1 cellular context compared by ENCODE assay signal in the genomic region with DNA sequence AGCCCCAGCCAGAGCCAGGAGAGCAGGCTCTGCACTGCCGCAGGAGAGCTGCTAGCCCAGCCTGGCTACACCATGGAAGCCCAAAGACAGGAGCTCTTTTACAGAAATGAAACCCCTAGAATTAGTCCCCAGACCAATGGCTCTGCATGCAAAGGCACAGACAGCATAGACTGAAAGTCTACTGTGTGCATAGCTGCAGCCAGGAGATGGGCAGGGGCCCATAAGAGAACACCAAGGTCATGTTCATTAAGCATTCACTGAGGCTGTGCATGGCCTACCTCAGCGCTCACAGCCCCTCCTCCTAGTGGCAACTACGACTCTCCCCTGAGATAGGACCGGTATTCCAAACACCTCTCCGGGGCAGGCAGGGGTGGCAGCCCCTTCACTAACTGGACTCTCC.
TF ChIP-seq lines count a peak whose summit lies in the region.

No MANE protein-coding gene starts in this region.

TF ChIP-seq in GM12878, 131 proteins besides CTCF, POLR2A, EP300 and RAD21:
- TF ChIP-seq, protein P1, sequence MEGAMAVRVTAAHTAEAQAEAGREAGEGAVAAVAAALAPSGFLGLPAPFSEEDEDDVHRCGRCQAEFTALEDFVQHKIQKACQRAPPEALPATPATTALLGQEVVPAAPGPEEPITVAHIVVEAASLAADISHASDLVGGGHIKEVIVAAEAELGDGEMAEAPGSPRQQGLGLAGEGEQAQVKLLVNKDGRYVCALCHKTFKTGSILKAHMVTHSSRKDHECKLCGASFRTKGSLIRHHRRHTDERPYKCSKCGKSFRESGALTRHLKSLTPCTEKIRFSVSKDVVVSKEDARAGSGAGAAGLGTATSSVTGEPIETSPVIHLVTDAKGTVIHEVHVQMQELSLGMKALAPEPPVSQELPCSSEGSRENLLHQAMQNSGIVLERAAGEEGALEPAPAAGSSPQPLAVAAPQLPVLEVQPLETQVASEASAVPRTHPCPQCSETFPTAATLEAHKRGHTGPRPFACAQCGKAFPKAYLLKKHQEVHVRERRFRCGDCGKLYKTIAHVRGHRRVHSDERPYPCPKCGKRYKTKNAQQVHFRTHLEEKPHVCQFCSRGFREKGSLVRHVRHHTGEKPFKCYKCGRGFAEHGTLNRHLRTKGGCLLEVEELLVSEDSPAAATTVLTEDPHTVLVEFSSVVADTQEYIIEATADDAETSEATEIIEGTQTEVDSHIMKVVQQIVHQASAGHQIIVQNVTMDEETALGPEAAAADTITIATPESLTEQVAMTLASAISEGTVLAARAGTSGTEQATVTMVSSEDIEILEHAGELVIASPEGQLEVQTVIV (IDR thresholded peaks at IDR 0.05; ENCODE audit: borderline replicate concordance, partially characterized antibody) = no peak
- TF ChIP-seq SPI1 (IDR thresholded peaks at IDR 0.05; ENCODE audit: borderline replicate concordance, insufficient read depth, low read depth, low read length) = peak; percentile 46
